Comparison of ENCODE assay signal across 17 cellular contexts in the genomic region with DNA sequence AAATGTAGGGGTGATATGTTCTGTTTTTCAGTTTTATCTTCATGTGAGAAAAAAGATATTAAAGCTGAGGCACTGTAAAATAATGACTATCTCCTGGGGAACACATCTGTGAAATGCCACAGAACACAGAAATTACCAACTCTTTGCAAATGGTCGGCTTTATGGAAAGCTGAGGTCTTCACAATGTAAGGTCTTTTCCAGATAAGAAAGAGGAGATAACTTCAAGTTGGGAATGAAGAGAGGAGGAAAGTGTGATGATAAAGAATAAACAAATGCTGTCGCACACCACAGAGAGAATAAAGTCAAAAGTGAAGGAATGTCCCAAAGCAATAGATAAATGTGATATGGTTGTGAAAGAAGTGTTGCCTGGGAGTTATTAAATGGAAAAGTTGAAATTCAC. TPM values are rescaled to one million over a fixed set of nuclear protein-coding genes. Genes with fewer than 3 reads are reported as not detected.
"Had no signal": no experiment of that assay in that cellular context is flagged by ENCODE, and none has a peak within 500 bp of the region (broad histone marks: within the 10 kb centered on the region; RNA-seq: fewer than 3 reads in every experiment).

No MANE protein-coding gene starts in this region.

- H3K27ac ChIP-seq: left lung, prostate gland, right lobe of liver, VCaP had no signal

- H3K27me3 ChIP-seq: left lung, right lobe of liver had no signal

- H3K4me3 ChIP-seq: left lung, prostate gland, right lobe of liver had no signal

- H3K9me3 ChIP-seq: left lung, prostate gland, right lobe of liver had no signal

- H3K36me3 ChIP-seq: left lung, prostate gland, right lobe of liver had no signal

- ATAC-seq: left lung; right lobe of liver; stimulated activated naive B cell treated with anti-CD40 and anti-IgM and Interleukin-4, amounts not matched to agents 10 μg/mL and 1 μg/mL and 100 μg/mL, for 72 hours had no signal

- H3K4me1 ChIP-seq: left lung, prostate gland, right lobe of liver had no signal

- DNase-seq: activated CD4-positive, alpha-beta T cell treated with anti-CD3 and anti-CD28 coated beads for 1 hour; activated CD4-positive, alpha-beta T cell treated with anti-CD3 and anti-CD28 coated beads, Interleukin-2, amount 50 U/mL, for 4 hours; activated effector memory CD4-positive, alpha-beta T cell treated with anti-CD3 and anti-CD28 coated beads, Interleukin-2, amount 50 U/mL, for 16 hours; activated T-cell treated with anti-CD3 and anti-CD28 coated beads, Interleukin-2, amount 50 U/mL, for 72 hours; amygdala; caudate nucleus; effector memory CD8-positive, alpha-beta T cell; foreskin fibroblast; left lung; right lobe of liver; stimulated activated CD4-positive, alpha-beta T cell treated with anti-CD3 and anti-CD28 coated beads, Interleukin-4, amount 100 ng/mL, for 4 hours; stimulated activated naive B cell treated with anti-CD40 and anti-IgM and Interleukin-4, amounts not matched to agents 10 μg/mL and 1 μg/mL and 100 μg/mL, for 72 hours; T-helper 2 cell had no signal

RNA-seq across cellular contexts. Expression of a gene that starts 1.2 kb away (rescaled TPM):
- total RNA-seq: dermis microvascular lymphatic vessel endothelial cell had no signal
- polyA plus RNA-seq: naive thymus-derived CD8-positive, alpha-beta T cell had no signal
